1 cellular context compared by ENCODE assay signal in the genomic region with DNA sequence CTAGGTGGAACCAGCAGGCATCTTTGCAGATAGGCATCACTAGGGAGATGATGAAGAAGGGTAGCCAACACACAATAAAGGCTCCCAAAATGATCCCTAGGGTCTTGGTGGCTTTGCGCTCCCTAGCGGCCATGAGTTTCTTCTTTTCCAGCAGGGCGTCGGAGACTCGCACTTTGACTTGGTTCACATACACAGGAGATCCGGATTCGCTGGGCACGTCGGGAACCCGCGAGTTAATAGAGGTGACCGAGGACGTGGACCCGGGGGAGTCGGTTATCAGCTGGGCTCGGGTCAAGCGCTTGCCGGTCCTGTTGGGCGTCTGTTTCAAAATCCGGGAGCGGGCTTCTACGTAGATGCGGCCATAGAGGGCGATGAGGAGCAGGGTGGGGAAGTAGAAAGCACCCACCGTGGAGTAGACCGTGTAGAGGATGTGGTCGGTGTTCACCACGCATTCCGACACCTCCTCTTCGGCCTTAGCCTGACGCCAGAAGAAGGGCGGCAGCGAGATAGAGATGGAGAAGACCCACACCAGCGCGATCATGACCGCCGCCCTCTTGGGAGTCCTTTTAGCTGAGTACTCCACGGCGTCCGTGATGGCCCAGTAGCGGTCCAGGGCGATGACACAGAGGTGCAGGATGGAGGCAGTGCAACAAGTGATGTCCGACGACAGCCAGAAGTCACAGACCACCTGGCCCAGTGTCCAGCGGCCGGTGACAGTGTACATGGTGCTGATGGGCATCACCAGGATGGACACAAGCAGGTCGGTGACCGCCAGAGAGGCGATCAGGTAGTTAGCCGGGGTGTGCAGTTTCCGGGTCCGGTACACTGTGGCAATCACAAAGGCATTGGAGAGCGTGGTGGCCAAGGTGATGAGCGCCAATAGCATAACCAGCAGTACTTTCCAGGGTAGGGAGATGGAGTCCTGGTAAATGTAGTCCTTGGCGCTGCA.
TF ChIP-seq lines count a peak whose summit lies in the region.

No MANE protein-coding gene starts in this region.

TF ChIP-seq in HepG2, 621 proteins besides CTCF, POLR2A, EP300 and RAD21 (continued from another document):
- TF ChIP-seq MAX (IDR thresholded peaks at IDR 0.05) (no peak), SRSF9 (IDR thresholded peaks at IDR 0.05; ENCODE audit: borderline replicate concordance, insufficient read depth, low read depth, low read length, poor library complexity, severe bottlenecking) (no peak), MEIS1 (CRISPR knock-in tag; IDR thresholded peaks at IDR 0.05; ENCODE audit: borderline replicate concordance) (no peak), ZC3H13 (CRISPR knock-in tag; IDR thresholded peaks at IDR 0.05) (no peak), JDP2 (CRISPR knock-in tag; IDR thresholded peaks at IDR 0.05; ENCODE audit: borderline replicate concordance) (no peak), AHDC1 (CRISPR knock-in tag; IDR thresholded peaks at IDR 0.05; ENCODE audit: borderline replicate concordance) (no peak)
- TF ChIP-seq, protein P1, sequence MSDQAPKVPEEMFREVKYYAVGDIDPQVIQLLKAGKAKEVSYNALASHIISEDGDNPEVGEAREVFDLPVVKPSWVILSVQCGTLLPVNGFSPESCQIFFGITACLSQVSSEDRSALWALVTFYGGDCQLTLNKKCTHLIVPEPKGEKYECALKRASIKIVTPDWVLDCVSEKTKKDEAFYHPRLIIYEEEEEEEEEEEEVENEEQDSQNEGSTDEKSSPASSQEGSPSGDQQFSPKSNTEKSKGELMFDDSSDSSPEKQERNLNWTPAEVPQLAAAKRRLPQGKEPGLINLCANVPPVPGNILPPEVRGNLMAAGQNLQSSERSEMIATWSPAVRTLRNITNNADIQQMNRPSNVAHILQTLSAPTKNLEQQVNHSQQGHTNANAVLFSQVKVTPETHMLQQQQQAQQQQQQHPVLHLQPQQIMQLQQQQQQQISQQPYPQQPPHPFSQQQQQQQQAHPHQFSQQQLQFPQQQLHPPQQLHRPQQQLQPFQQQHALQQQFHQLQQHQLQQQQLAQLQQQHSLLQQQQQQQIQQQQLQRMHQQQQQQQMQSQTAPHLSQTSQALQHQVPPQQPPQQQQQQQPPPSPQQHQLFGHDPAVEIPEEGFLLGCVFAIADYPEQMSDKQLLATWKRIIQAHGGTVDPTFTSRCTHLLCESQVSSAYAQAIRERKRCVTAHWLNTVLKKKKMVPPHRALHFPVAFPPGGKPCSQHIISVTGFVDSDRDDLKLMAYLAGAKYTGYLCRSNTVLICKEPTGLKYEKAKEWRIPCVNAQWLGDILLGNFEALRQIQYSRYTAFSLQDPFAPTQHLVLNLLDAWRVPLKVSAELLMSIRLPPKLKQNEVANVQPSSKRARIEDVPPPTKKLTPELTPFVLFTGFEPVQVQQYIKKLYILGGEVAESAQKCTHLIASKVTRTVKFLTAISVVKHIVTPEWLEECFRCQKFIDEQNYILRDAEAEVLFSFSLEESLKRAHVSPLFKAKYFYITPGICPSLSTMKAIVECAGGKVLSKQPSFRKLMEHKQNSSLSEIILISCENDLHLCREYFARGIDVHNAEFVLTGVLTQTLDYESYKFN (CRISPR knock-in tag; conservative IDR thresholded peaks at IDR 0.05), result no peak
